ENCODE assay signal across 18 cellular contexts in genomic region chr15:64032327-64032726, GRCh38.
"Had no signal": no experiment of that assay in that cellular context is flagged by ENCODE, and none has a peak within 500 bp of the region (broad histone marks: within the 10 kb centered on the region; RNA-seq: fewer than 3 reads in every experiment).

No MANE protein-coding gene starts in this region.

- H3K4me1 Mint-ChIP-seq: mesothelial cell of epicardium had no signal

- FAIRE-seq: bronchial epithelial cell had no signal

- H3K27me3 Mint-ChIP-seq: activated B cell treated with CpG ODN at 0.5 μM for 24 hours; activated naive CD4-positive, alpha-beta T cell treated with anti-CD3 and anti-CD28 coated beads, Interleukin-2, amount 50 U/mL, for 24 hours; progenitor cell of endocrine pancreas; stimulated activated naive CD8-positive, alpha-beta T cell treated with anti-CD3 and anti-CD28 coated beads, Interleukin-15, Interleukin-2, amounts not matched to agents 100 ng/mL and 50 ng/mL, for 24 hours had no signal

- DNase-seq: activated B cell treated with CpG ODN at 0.5 μM for 24 hours; activated CD4-positive, alpha-beta memory T cell treated with anti-CD3 and anti-CD28 coated beads for 36 hours; activated CD4-positive, alpha-beta T cell treated with anti-CD3 and anti-CD28 coated beads for 4 hours; activated T-cell treated with anti-CD3 and anti-CD28 coated beads, Interleukin-2, amount 50 U/mL, for 1 hour; dermis blood vessel endothelial cell; effector memory CD4-positive, alpha-beta T cell; esophagus squamous epithelium; hippocampal formation; islet precursor cell; left colon; stimulated activated CD4-positive, alpha-beta T cell treated with anti-CD3 and anti-CD28 coated beads, Interleukin-2, amount 100 ng/mL, for 24 hours; trophoblast cell had no signal

- H3K27ac Mint-ChIP-seq: activated B cell treated with CpG ODN at 0.5 μM for 24 hours; activated CD4-positive, alpha-beta memory T cell treated with anti-CD3 and anti-CD28 coated beads for 36 hours; activated naive CD4-positive, alpha-beta T cell treated with anti-CD3 and anti-CD28 coated beads, Interleukin-2, amount 50 U/mL, for 24 hours; mesothelial cell of epicardium; progenitor cell of endocrine pancreas; stimulated activated naive CD8-positive, alpha-beta T cell treated with anti-CD3 and anti-CD28 coated beads, Interleukin-15, Interleukin-2, amounts not matched to agents 100 ng/mL and 50 ng/mL, for 24 hours had no signal

- H3K27ac ChIP-seq: esophagus squamous epithelium had no signal

- H3K36me3 Mint-ChIP-seq: activated CD4-positive, alpha-beta memory T cell treated with anti-CD3 and anti-CD28 coated beads for 36 hours; activated naive CD4-positive, alpha-beta T cell treated with anti-CD3 and anti-CD28 coated beads, Interleukin-2, amount 50 U/mL, for 24 hours; mesothelial cell of epicardium had no signal

- H3K9me3 ChIP-seq: esophagus squamous epithelium had no signal

- ATAC-seq: left colon had no signal

- H3K27me3 ChIP-seq: esophagus squamous epithelium had no signal

- H3K9me3 Mint-ChIP-seq: activated B cell treated with CpG ODN at 0.5 μM for 24 hours; activated CD4-positive, alpha-beta memory T cell treated with anti-CD3 and anti-CD28 coated beads for 36 hours; activated naive CD4-positive, alpha-beta T cell treated with anti-CD3 and anti-CD28 coated beads, Interleukin-2, amount 50 U/mL, for 24 hours; mesothelial cell of epicardium; stimulated activated naive CD8-positive, alpha-beta T cell treated with anti-CD3 and anti-CD28 coated beads, Interleukin-15, Interleukin-2, amounts not matched to agents 100 ng/mL and 50 ng/mL, for 24 hours had no signal

- H3K4me3 Mint-ChIP-seq: activated B cell treated with CpG ODN at 0.5 μM for 24 hours; activated CD4-positive, alpha-beta memory T cell treated with anti-CD3 and anti-CD28 coated beads for 36 hours; activated naive CD4-positive, alpha-beta T cell treated with anti-CD3 and anti-CD28 coated beads, Interleukin-2, amount 50 U/mL, for 24 hours; mesothelial cell of epicardium; stimulated activated naive CD8-positive, alpha-beta T cell treated with anti-CD3 and anti-CD28 coated beads, Interleukin-15, Interleukin-2, amounts not matched to agents 100 ng/mL and 50 ng/mL, for 24 hours had no signal

- H3K4me3 ChIP-seq: esophagus squamous epithelium, lung had no signal
